22 cellular contexts compared by ENCODE assay signal in genomic region chr1:29677028-29678024, GRCh38.
DNase-seq lines count a peak whose midpoint lies in the region; ATAC-seq, FAIRE-seq and TF ChIP-seq lines count a peak whose summit lies in the region.
"Had no signal": no experiment of that assay in that cellular context is flagged by ENCODE, and none has a peak within 500 bp of the region (broad histone marks: within the 10 kb centered on the region; RNA-seq: fewer than 3 reads in every experiment).

No MANE protein-coding gene starts in this region.

- H3K36me3 Mint-ChIP-seq in activated CD8-positive, alpha-beta T cell treated with anti-CD3 and anti-CD28 coated beads, Interleukin-2, amount 10 ng/mL, durations not matched to agents 7 days and 5 days (ENCODE audit: low read depth) = no peaks in the 10 kb centered on the region
- H3K36me3 Mint-ChIP-seq in activated CD8-positive, alpha-beta T cell treated with anti-CD3 and anti-CD28 coated beads for 36 hours (ENCODE audit: low read depth) = no peaks in the 10 kb centered on the region
- H3K36me3 Mint-ChIP-seq in natural killer cell = no peaks in the 10 kb centered on the region
- H3K36me3 Mint-ChIP-seq: brain had no signal

- H3K9me3 ChIP-seq in K562 (replicated peaks; ENCODE audit: control insufficient read depth, insufficient read depth, low read depth, low read length) (no peaks in the 10 kb centered on the region), vagina (no peaks in the 10 kb centered on the region)
- H3K9me3 ChIP-seq: A549, prostate gland, uterus had no signal

- H3K9ac ChIP-seq in K562 (ENCODE audit: insufficient read depth in 1 of 2, low read depth in 2 of 2, low read length in 2 of 2) = no peak overlapping the region

- CTCF ChIA-PET in activated CD8-positive, alpha-beta T cell treated with anti-CD3 and anti-CD28 coated beads, Interleukin-2, amount 10 ng/mL, durations not matched to agents 7 days and 5 days (lab: Charles Lee) = no interaction called here
- CTCF ChIA-PET in activated CD8-positive, alpha-beta T cell treated with anti-CD3 and anti-CD28 coated beads for 36 hours (lab: Charles Lee) = no interaction called here
- CTCF ChIA-PET in K562 (lab: Yijun Ruan, JAX; ENCODE audit: low intra/inter-chr PET ratio) = no interaction called here

- no peak for TF ChIP-seq EP300 in K562 (IDR thresholded peaks at IDR 0.05; ENCODE audit: low read length)

- H3K79me2 ChIP-seq in K562 (ENCODE audit: control insufficient read depth, insufficient read depth, low read length) = no peaks in the 10 kb centered on the region

- H3K27me3 ChIP-seq in K562 (ENCODE audit: control insufficient read depth in 2 of 2, insufficient read depth in 2 of 2, low read length in 2 of 2) (peaks cover 3 to 24% of the 10 kb centered on the region in 2 experiments), vagina (no peaks in the 10 kb centered on the region)
- H3K27me3 ChIP-seq: uterus had no signal

- H3K27ac ChIP-seq in K562 (ENCODE audit: extremely low read depth, low read depth, low read length) (no peak overlapping the region), vagina (no peak overlapping the region)
- H3K27ac ChIP-seq: A549, C4-2B, prostate gland, skin epidermis, uterus had no signal

- in situ Hi-C loops in K562 (cut with MboI) = no loop called here

- H3K4me2 ChIP-seq in K562 (ENCODE audit: insufficient read depth, low read length) = no peak overlapping the region
- H3K4me2 ChIP-seq: A549 had no signal

- BruUV-seq in K562 (replicated peaks; lab: Mats Ljungman, UMichigan) = no TSS peak

- intact Hi-C loops in activated CD8-positive, alpha-beta T cell treated with anti-CD3 and anti-CD28 coated beads for 36 hours (cut with micrococcal nuclease) = no loop called here
- intact Hi-C loops in K562 (cut with micrococcal nuclease) (no loop called here), natural killer cell (cut with micrococcal nuclease) (no loop called here), vagina (cut with DNase I) (no loop called here)

- POLR2A ChIA-PET in activated CD8-positive, alpha-beta T cell treated with anti-CD3 and anti-CD28 coated beads, Interleukin-2, amount 10 ng/mL, durations not matched to agents 7 days and 5 days (lab: Charles Lee) = no interaction called here
- POLR2A ChIA-PET in activated CD8-positive, alpha-beta T cell treated with anti-CD3 and anti-CD28 coated beads for 36 hours (lab: Charles Lee) = no interaction called here
- POLR2A ChIA-PET in K562 (lab: Yijun Ruan, JAX) = no interaction called here

- H3K4me3 ChIP-seq in K562 = no peak overlapping the region
- no peak overlapping the region for H3K4me3 ChIP-seq in vagina
- H3K4me3 ChIP-seq: A549, prostate gland, skin epidermis, uterus had no signal

- no peaks in the 10 kb centered on the region for H3K4me1 Mint-ChIP-seq in activated CD8-positive, alpha-beta T cell treated with anti-CD3 and anti-CD28 coated beads, Interleukin-2, amount 10 ng/mL, durations not matched to agents 7 days and 5 days (ENCODE audit: low read depth)
- no peaks in the 10 kb centered on the region for H3K4me1 Mint-ChIP-seq in activated CD8-positive, alpha-beta T cell treated with anti-CD3 and anti-CD28 coated beads for 36 hours (ENCODE audit: low read depth)
- no peaks in the 10 kb centered on the region for H3K4me1 Mint-ChIP-seq in natural killer cell

- no peak overlapping the region for H2AFZ ChIP-seq in K562 (ENCODE audit: low read depth, low read length)

- H3K27ac Mint-ChIP-seq in activated CD8-positive, alpha-beta T cell treated with anti-CD3 and anti-CD28 coated beads, Interleukin-2, amount 10 ng/mL, durations not matched to agents 7 days and 5 days = no peak overlapping the region
- H3K27ac Mint-ChIP-seq in activated CD8-positive, alpha-beta T cell treated with anti-CD3 and anti-CD28 coated beads for 36 hours = no peak overlapping the region
- H3K27ac Mint-ChIP-seq in natural killer cell = no peak overlapping the region

- no peak for FAIRE-seq in K562 (lab: Jason Lieb, UNC)
- FAIRE-seq: A549 had no signal

- no peaks in the 10 kb centered on the region for H3K9me3 Mint-ChIP-seq in activated CD8-positive, alpha-beta T cell treated with anti-CD3 and anti-CD28 coated beads, Interleukin-2, amount 10 ng/mL, durations not matched to agents 7 days and 5 days (ENCODE audit: insufficient read depth)
- H3K9me3 Mint-ChIP-seq in activated CD8-positive, alpha-beta T cell treated with anti-CD3 and anti-CD28 coated beads for 36 hours = no peaks in the 10 kb centered on the region
- no peaks in the 10 kb centered on the region for H3K9me3 Mint-ChIP-seq in natural killer cell

- H3K9me1 ChIP-seq in K562 (ENCODE audit: control insufficient read depth, insufficient read depth, low read length) = no peaks in the 10 kb centered on the region

- no peak overlapping the region for H3K4me3 Mint-ChIP-seq in activated CD8-positive, alpha-beta T cell treated with anti-CD3 and anti-CD28 coated beads, Interleukin-2, amount 10 ng/mL, durations not matched to agents 7 days and 5 days
- H3K4me3 Mint-ChIP-seq in activated CD8-positive, alpha-beta T cell treated with anti-CD3 and anti-CD28 coated beads for 36 hours = no peak overlapping the region
- no peak overlapping the region for H3K4me3 Mint-ChIP-seq in natural killer cell
- H3K4me3 Mint-ChIP-seq: brain had no signal

- TF ChIP-seq CTCF in activated CD8-positive, alpha-beta T cell treated with anti-CD3 and anti-CD28 coated beads for 36 hours (IDR thresholded peaks at IDR 0.05) = no peak
- TF ChIP-seq CTCF in K562 (IDR thresholded peaks at IDR 0.05 in 2 of 3, conservative IDR thresholded peaks at IDR 0.05 in 1 of 3; ENCODE audit: insufficient read depth in 2 of 3, low read depth in 1 of 3, low read length in 3 of 3) (peak in 1 of 3 experiments; percentile 24; a peak in 2 of 6 replicates), natural killer cell (IDR thresholded peaks at IDR 0.05) (no peak), vagina (IDR thresholded peaks at IDR 0.05) (no peak)

- H4K20me1 ChIP-seq in K562 (replicated peaks; ENCODE audit: control insufficient read depth, insufficient read depth, low read length) = peaks cover 4% of the 10 kb centered on the region; the same call in 1 of the 2 replicates

- DNase-seq in activated CD8-positive, alpha-beta T cell treated with anti-CD3 and anti-CD28 coated beads, Interleukin-2, amount 10 ng/mL, durations not matched to agents 7 days and 5 days = peak; percentile 16
- no peak for DNase-seq in activated CD8-positive, alpha-beta T cell treated with anti-CD3 and anti-CD28 coated beads for 36 hours
- DNase-seq in K562 (ENCODE audit: extremely low read depth in 1 of 4, low spot score in 3 of 4) (no peak), natural killer cell (peak; percentile 5), vagina (ENCODE audit: extremely low spot score in 2 of 2) (peak; percentile 60 to 85)
- DNase-seq: activated CD4-positive, alpha-beta T cell treated with anti-CD3 and anti-CD28 coated beads, Interleukin-2, amount 50 U/mL, for 4 hours; cortex of kidney; HCEC 1CT; NCI-H2029 treated with DMSO at 0.1 percent for 48 hours; NCI-H510A treated with DMSO at 0.1 percent for 48 hours; SHP77 treated with DMSO at 0.1 percent for 48 hours; stimulated activated CD4-positive, alpha-beta T cell treated with anti-CD3 and anti-CD28 coated beads, Interleukin-2, amount 100 ng/mL, for 48 hours; T-helper 1 cell; uterus had no signal

- ATAC-seq in activated CD8-positive, alpha-beta T cell treated with anti-CD3 and anti-CD28 coated beads, Interleukin-2, amount 10 ng/mL, durations not matched to agents 7 days and 5 days = no peak
- no peak for ATAC-seq in activated CD8-positive, alpha-beta T cell treated with anti-CD3 and anti-CD28 coated beads for 36 hours
- ATAC-seq in K562 (no peak), natural killer cell (no peak), GM21737 (IDR thresholded peaks at IDR 0.05; ENCODE audit: unreplicated experiment) (no peak), HG03432 (IDR thresholded peaks at IDR 0.05; ENCODE audit: unreplicated experiment) (no peak), HG02885 (IDR thresholded peaks at IDR 0.05; ENCODE audit: poor library complexity, unreplicated experiment) (no peak)
- ATAC-seq: A549 had no signal

- no peaks in the 10 kb centered on the region for H3K27me3 Mint-ChIP-seq in activated CD8-positive, alpha-beta T cell treated with anti-CD3 and anti-CD28 coated beads, Interleukin-2, amount 10 ng/mL, durations not matched to agents 7 days and 5 days (ENCODE audit: low read depth)
- H3K27me3 Mint-ChIP-seq in activated CD8-positive, alpha-beta T cell treated with anti-CD3 and anti-CD28 coated beads for 36 hours = no peaks in the 10 kb centered on the region
- no peaks in the 10 kb centered on the region for H3K27me3 Mint-ChIP-seq in natural killer cell (ENCODE audit: low read depth in 2 of 2)

- H3K4me1 ChIP-seq in K562 (replicated peaks in 1 of 2; ENCODE audit: control insufficient read depth in 2 of 2, insufficient read depth in 2 of 2, low read length in 2 of 2) (no peaks in the 10 kb centered on the region), vagina (no peaks in the 10 kb centered on the region)
- H3K4me1 ChIP-seq: A549, uterus had no signal

- H3K36me3 ChIP-seq in K562 (ENCODE audit: control insufficient read depth, insufficient read depth, low read length) (no peaks in the 10 kb centered on the region), vagina (no peaks in the 10 kb centered on the region)
- H3K36me3 ChIP-seq: prostate gland, uterus had no signal

- 2% methylated on average over 18 of the region's 18 CpGs for WGBS in K562 (ENCODE audit: insufficient coverage, low coverage, missing lambda C conversion rate)

- no peak for TF ChIP-seq POLR2A in K562 (conservative IDR thresholded peaks at IDR 0.05)
- TF ChIP-seq POLR2A in vagina (IDR thresholded peaks at IDR 0.05) = no peak

- 0 out of 4 replicates have a peak, but pooled peaks of 1 of the 2 experiments have one; percentile 19 for TF ChIP-seq RAD21 in K562 (CRISPR knock-in tag; conservative IDR thresholded peaks at IDR 0.05 in 1 of 2, IDR thresholded peaks at IDR 0.05 in 1 of 2)

TF ChIP-seq in K562, 482 proteins besides CTCF, POLR2A, EP300 and RAD21 (continues in another document):
- TF ChIP-seq ZBTB12 (CRISPR knock-in tag; IDR thresholded peaks at IDR 0.05) = no peak

Comparison
In these comparisons a context has a peak if more than half of its experiments do, and no peak if none do; other contexts are left out.
1. DNase-seq: peak in activated CD8-positive, alpha-beta T cell treated with anti-CD3 and anti-CD28 coated beads, Interleukin-2, amount 10 ng/mL, durations not matched to agents 7 days and 5 days (single experiment), natural killer cell (single experiment) and vagina (2 of 2); none in activated CD8-positive, alpha-beta T cell treated with anti-CD3 and anti-CD28 coated beads for 36 hours (single experiment) and K562 (0 of 4).